ENCODE assay signal across 8 cellular contexts in genomic region chr1:42847111-42847580, GRCh38. TPM values are rescaled to one million over a fixed set of nuclear protein-coding genes. Genes with fewer than 3 reads are reported as not detected.
DNase-seq lines count a peak whose midpoint lies in the region; ATAC-seq and TF ChIP-seq lines count a peak whose summit lies in the region.

No MANE protein-coding gene starts in this region.

- no peaks in the 10 kb centered on the region for H3K27me3 ChIP-seq in foreskin keratinocyte

- peak overlapping the region; percentile 59 to 94 for H3K27ac Mint-ChIP-seq in T-cell

- peaks cover 16% of the 10 kb centered on the region for H3K4me1 ChIP-seq in foreskin keratinocyte

- H3K9me3 Mint-ChIP-seq in T-cell: peaks cover 0 to 4% (median 3%) of the 10 kb centered on the region in 3 donors

- H3K4me3 ChIP-seq in skin epidermis: peak overlapping the region; percentile 67 to 91 (median 83)

- peaks cover 31% of the 10 kb centered on the region for H3K36me3 Mint-ChIP-seq in T-cell

- POLR2A ChIA-PET in T-cell (lab: Charles Lee): interaction anchor here (0.6 to 1.4 kb wide), 5 partner anchors 30 to 167 kb away, joined by 3 to 7 read pairs (median 4); partner anchors contain the start of genes C1orf50 (in 1 of the 2), ERMAP (in 1 of the 2), P3H1 (in 1 of the 2) and SVBP (in 1 of the 2)

- peak overlapping the region; percentile 86 to 94 (median 89) for H3K4me3 Mint-ChIP-seq in T-cell

- CTCF ChIA-PET in T-cell (lab: Charles Lee): interaction anchor here in 1 of 2 donors (0.6 to 2.0 kb wide), 7 partner anchors 30 to 227 kb away, joined by 3 to 16 read pairs (median 4); partner anchors contain the start of genes C1orf50, ERMAP, P3H1 and SVBP

- no peak for TF ChIP-seq CTCF in foreskin keratinocyte (conservative IDR thresholded peaks at IDR 0.05)

- peaks cover 35 to 40% (median 36%) of the 10 kb centered on the region in 3 donors for H3K4me1 Mint-ChIP-seq in T-cell

- no peaks in the 10 kb centered on the region for H3K27me3 Mint-ChIP-seq in T-cell

- H3K27ac ChIP-seq in foreskin keratinocyte (peak overlapping the region; percentile 52), skin epidermis (peak overlapping the region in 19 of 21 experiments; percentile 68 to 93 (median 88))

- DNase-seq in T-cell (peak in 2 of 34 experiments; percentile 2 to 8), foreskin keratinocyte (no peak), MV-4-11 (lab: John Stamatoyannopoulos, UW) (no peak), hippocampal formation (lab: John Stamatoyannopoulos, UW) (no peak)

- ATAC-seq in GM21528 (IDR thresholded peaks at IDR 0.05; ENCODE audit: low FRiP score, unreplicated experiment) (peak; percentile 2), T-cell (replicated peaks in 1 of 4) (no peak), foreskin keratinocyte (no peak), HG02938 (IDR thresholded peaks at IDR 0.05; ENCODE audit: unreplicated experiment) (no peak), HG02759 (IDR thresholded peaks at IDR 0.05; ENCODE audit: unreplicated experiment) (no peak)

RNA-seq across cellular contexts. Expression of gene ZNF691, which starts 0.7 kb away (rescaled TPM):
- 10 to 100 TPM in 3 of 5 donors, 1 to 10 TPM in 2; 4.7 to 14.9 (median 13.0) TPM for total RNA-seq in T-cell
- 5.9 and 6.3 TPM in 2 replicates for total RNA-seq in foreskin keratinocyte
- polyA plus RNA-seq in foreskin keratinocyte: 5.6 and 6.1 TPM in 2 replicates

RNA-seq across cellular contexts. Expression of gene SVBP, which starts 29.9 kb away (rescaled TPM):
- total RNA-seq in T-cell: 10 to 100 TPM; 15.8 to 19.7 (median 18.7) TPM
- 18.0 and 19.6 TPM in 2 replicates for total RNA-seq in foreskin keratinocyte
- polyA plus RNA-seq in foreskin keratinocyte: 26.3 and 28.3 TPM in 2 replicates

RNA-seq across cellular contexts. Expression of gene ERMAP, which starts 30.2 kb away (rescaled TPM):
- total RNA-seq in T-cell (1 to 10 TPM; 5.7 to 7.6 (median 6.7) TPM), foreskin keratinocyte (4.4 and 4.7 TPM in 2 replicates)
- 1.8 TPM in 2 replicates for polyA plus RNA-seq in foreskin keratinocyte
